Comparison of ENCODE assay signal across 8 cellular contexts in genomic region chr6:148747493-148748160, GRCh38. TPM values are rescaled to one million over a fixed set of nuclear protein-coding genes. Genes with fewer than 3 reads are reported as not detected.
DNase-seq lines count a peak whose midpoint lies in the region; ATAC-seq and TF ChIP-seq lines count a peak whose summit lies in the region.

No MANE protein-coding gene starts in this region.

- H3K4me2 ChIP-seq in smooth muscle cell: peak overlapping the region; percentile 97

- peaks cover 43% of the 10 kb centered on the region for H3K4me1 Mint-ChIP-seq in brain

- no peaks in the 10 kb centered on the region for H3K9me3 ChIP-seq in smooth muscle cell (replicated peaks; ENCODE audit: low read depth)

- peak overlapping the region; percentile 90 for H3K4me3 ChIP-seq in smooth muscle cell

- peak overlapping the region in 4 of 5 experiments; percentile 18 to 77 (median 71) for H3K27ac Mint-ChIP-seq in brain

- H3K9me3 Mint-ChIP-seq in brain: no peaks in the 10 kb centered on the region

- DNase-seq in GM13977 (ENCODE audit: low spot score): peak; percentile 46
- peak; percentile 34 for DNase-seq in SW480 (ENCODE audit: low spot score)
- DNase-seq in iPS-NIHi7 (ENCODE audit: extremely low spot score): peak; percentile 43
- DNase-seq in smooth muscle cell (lab: John Stamatoyannopoulos, UW; ENCODE audit: unreplicated experiment): peak; percentile 39
- DNase-seq in GM19238 (ENCODE audit: insufficient read length, low spot score): no peak
- DNase-seq in mesenteric fat pad (ENCODE audit: low spot score): no peak

- H3K4me3 Mint-ChIP-seq in brain: peak overlapping the region; percentile 88 to 98 (median 95)

- in situ Hi-C loops in GM13977 (cut with MboI; ENCODE audit: low pct_unique_long_range_greater_than_20kb, low sequenced_read_pairs, unreplicated experiment): loop anchor here (25.0 kb wide), 1 partner anchor 190 kb away; no protein-coding TSS in a partner anchor

- peak overlapping the region; percentile 73 for H3K9ac ChIP-seq in smooth muscle cell (ENCODE audit: low read depth)

- H3K36me3 ChIP-seq in smooth muscle cell (ENCODE audit: low read depth): no peaks in the 10 kb centered on the region

- ATAC-seq in HG03139 (IDR thresholded peaks at IDR 0.05; ENCODE audit: unreplicated experiment): peak; percentile 21

- peaks cover 36% of the 10 kb centered on the region for H3K27me3 Mint-ChIP-seq in brain

- H3K4me1 ChIP-seq in smooth muscle cell (ENCODE audit: low read depth): peaks cover 14% of the 10 kb centered on the region

- H3K27me3 ChIP-seq in smooth muscle cell (ENCODE audit: low read depth): no peaks in the 10 kb centered on the region

- peak overlapping the region; percentile 81 for H2AFZ ChIP-seq in smooth muscle cell (ENCODE audit: low read depth)

- H3K27ac ChIP-seq in smooth muscle cell (ENCODE audit: low read depth): no peak overlapping the region

- peaks cover 40% of the 10 kb centered on the region for H4K20me1 ChIP-seq in smooth muscle cell (ENCODE audit: low read depth)

- H3K36me3 Mint-ChIP-seq in brain: no peaks in the 10 kb centered on the region

- WGBS in smooth muscle cell (ENCODE audit: low lambda C conversion rate): under 1% methylated on average over 38 of the region's 66 CpGs

- peak; percentile 22 for TF ChIP-seq CTCF in GM13977 (IDR thresholded peaks at IDR 0.05; ENCODE audit: extremely low read depth, insufficient read depth, missing control alignments)
- TF ChIP-seq CTCF in brain (conservative IDR thresholded peaks at IDR 0.05): peak in 1 of 2 experiments; percentile 8
- TF ChIP-seq CTCF in smooth muscle cell (IDR thresholded peaks at IDR 0.05; ENCODE audit: borderline replicate concordance, insufficient read depth, poor library complexity, severe bottlenecking): peak; percentile 1

- H3F3A ChIP-seq in smooth muscle cell (ENCODE audit: low read depth): peaks cover 4% of the 10 kb centered on the region

- H3K79me2 ChIP-seq in smooth muscle cell (ENCODE audit: low read depth): peaks cover 49% of the 10 kb centered on the region

RNA-seq across cellular contexts. Expression of gene UST, which starts 0.8 kb away (rescaled TPM):
- 30.5 TPM for polyA plus RNA-seq in brain (ENCODE audit: insufficient read depth, low read depth, low replicate concordance)
- 19.5 and 23.3 TPM in 2 replicates for total RNA-seq in smooth muscle cell
- polyA plus RNA-seq in smooth muscle cell: 15.3 and 16.1 TPM in 2 replicates
- 5.2 TPM for total RNA-seq in mesenteric fat pad

Comparison
In these comparisons a context has a peak if more than half of its experiments do, and no peak if none do; other contexts are left out.
1. DNase-seq: peak in GM13977 (single experiment), SW480 (single experiment), iPS-NIHi7 (single experiment) and smooth muscle cell (single experiment); none in GM19238 (single experiment) and mesenteric fat pad (single experiment).